ENCODE assay signal across 9 cellular contexts in the genomic region with DNA sequence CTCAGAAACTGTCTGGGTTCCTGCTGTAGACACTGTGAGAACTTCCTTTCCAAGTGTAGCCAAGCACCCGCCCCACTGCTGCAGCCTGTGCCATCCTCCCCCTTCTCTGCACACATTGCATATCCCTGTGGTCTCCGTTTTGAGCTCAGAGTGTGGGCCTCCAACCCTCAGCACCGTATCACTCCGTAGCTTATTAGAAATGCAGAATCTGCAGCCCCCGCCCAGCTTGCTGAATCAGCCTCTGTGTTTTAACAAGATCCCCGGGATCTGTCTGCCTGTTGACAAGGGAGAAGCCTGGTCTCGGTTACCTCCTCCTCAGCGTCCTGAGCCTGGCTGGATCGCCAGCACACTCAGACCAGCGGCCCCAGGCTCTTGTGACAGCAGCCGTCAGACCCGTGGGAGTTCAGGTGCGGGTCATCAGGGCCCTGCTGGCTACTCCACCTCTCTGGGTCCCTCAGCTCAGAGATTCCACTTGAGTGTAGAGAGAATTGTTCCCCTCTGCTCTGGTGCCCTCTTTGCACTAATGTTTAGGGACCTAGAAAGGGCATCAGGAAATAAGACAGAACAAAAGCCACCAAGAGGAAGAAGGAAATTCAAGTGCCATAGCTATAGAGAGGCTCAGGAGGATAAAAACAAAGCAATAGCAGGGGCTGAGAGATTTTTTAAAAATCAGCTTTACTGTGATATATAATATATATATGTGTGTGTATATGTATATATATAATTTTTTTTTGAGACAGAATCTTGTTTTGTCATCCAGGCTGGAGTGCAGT.
DNase-seq lines count a peak whose midpoint lies in the region; ATAC-seq lines count a peak whose summit lies in the region.
"Had no signal": no experiment of that assay in that cellular context is flagged by ENCODE, and none has a peak within 500 bp of the region (broad histone marks: within the 10 kb centered on the region; RNA-seq: fewer than 3 reads in every experiment).

No MANE protein-coding gene starts in this region.

- peak; percentile 43 for DNase-seq in NCI-H2227 (lab: John Stamatoyannopoulos, UW; ENCODE audit: unreplicated experiment)
- DNase-seq in activated naive CD4-positive, alpha-beta T cell treated with anti-CD3 and anti-CD28 coated beads, Interleukin-2, amount 50 U/mL, for 16 hours: peak; percentile 57
- DNase-seq in islet precursor cell: peak; percentile 96
- no peak for DNase-seq in stimulated activated effector memory CD8-positive, alpha-beta T cell treated with anti-CD3 and anti-CD28 coated beads, Interleukin-12 subunit alpha, Interleukin-12 subunit beta, amount 100 ng/mL, for 72 hours (ENCODE audit: low spot score in 2 of 2)
- DNase-seq in epidermal melanocyte (ENCODE audit: insufficient read length, low spot score): no peak
- no peak for DNase-seq in amniotic stem cell (lab: John Stamatoyannopoulos, UW)
- DNase-seq: naive B cell had no signal

- H3K27ac Mint-ChIP-seq in stimulated activated effector memory CD8-positive, alpha-beta T cell treated with anti-CD3 and anti-CD28 coated beads, Interleukin-12 subunit alpha, Interleukin-12 subunit beta, amount 100 ng/mL, for 72 hours: peak overlapping the region; percentile 85
- no peak overlapping the region for H3K27ac Mint-ChIP-seq in stimulated activated memory B cell treated with anti-CD40 and anti-IgM and Interleukin-4, amounts not matched to agents 10 μg/mL and 1 μg/mL and 100 μg/mL, for 72 hours
- H3K27ac Mint-ChIP-seq: naive B cell had no signal

- ATAC-seq in stimulated activated effector memory CD8-positive, alpha-beta T cell treated with anti-CD3 and anti-CD28 coated beads, Interleukin-12 subunit alpha, Interleukin-12 subunit beta, amount 100 ng/mL, for 72 hours: peak; percentile 70
- ATAC-seq in HG02938 (IDR thresholded peaks at IDR 0.05; ENCODE audit: unreplicated experiment): no peak
- no peak for ATAC-seq in stimulated activated memory B cell treated with anti-CD40 and anti-IgM and Interleukin-4, amounts not matched to agents 10 μg/mL and 1 μg/mL and 100 μg/mL, for 72 hours

- peaks cover 59% of the 10 kb centered on the region for H3K4me1 Mint-ChIP-seq in stimulated activated effector memory CD8-positive, alpha-beta T cell treated with anti-CD3 and anti-CD28 coated beads, Interleukin-12 subunit alpha, Interleukin-12 subunit beta, amount 100 ng/mL, for 72 hours
- H3K4me1 Mint-ChIP-seq in stimulated activated memory B cell treated with anti-CD40 and anti-IgM and Interleukin-4, amounts not matched to agents 10 μg/mL and 1 μg/mL and 100 μg/mL, for 72 hours: peaks cover 15% of the 10 kb centered on the region

- H3K36me3 Mint-ChIP-seq in stimulated activated effector memory CD8-positive, alpha-beta T cell treated with anti-CD3 and anti-CD28 coated beads, Interleukin-12 subunit alpha, Interleukin-12 subunit beta, amount 100 ng/mL, for 72 hours: no peaks in the 10 kb centered on the region
- H3K36me3 Mint-ChIP-seq in stimulated activated memory B cell treated with anti-CD40 and anti-IgM and Interleukin-4, amounts not matched to agents 10 μg/mL and 1 μg/mL and 100 μg/mL, for 72 hours: peaks cover 6% of the 10 kb centered on the region

- H3K27me3 Mint-ChIP-seq in stimulated activated memory B cell treated with anti-CD40 and anti-IgM and Interleukin-4, amounts not matched to agents 10 μg/mL and 1 μg/mL and 100 μg/mL, for 72 hours: no peaks in the 10 kb centered on the region
- H3K27me3 Mint-ChIP-seq: naive B cell had no signal

- peak overlapping the region; percentile 58 for H3K4me3 Mint-ChIP-seq in stimulated activated effector memory CD8-positive, alpha-beta T cell treated with anti-CD3 and anti-CD28 coated beads, Interleukin-12 subunit alpha, Interleukin-12 subunit beta, amount 100 ng/mL, for 72 hours
- no peak overlapping the region for H3K4me3 Mint-ChIP-seq in stimulated activated memory B cell treated with anti-CD40 and anti-IgM and Interleukin-4, amounts not matched to agents 10 μg/mL and 1 μg/mL and 100 μg/mL, for 72 hours
- H3K4me3 Mint-ChIP-seq: naive B cell had no signal

- no peaks in the 10 kb centered on the region for H3K9me3 Mint-ChIP-seq in stimulated activated effector memory CD8-positive, alpha-beta T cell treated with anti-CD3 and anti-CD28 coated beads, Interleukin-12 subunit alpha, Interleukin-12 subunit beta, amount 100 ng/mL, for 72 hours
- H3K9me3 Mint-ChIP-seq in stimulated activated memory B cell treated with anti-CD40 and anti-IgM and Interleukin-4, amounts not matched to agents 10 μg/mL and 1 μg/mL and 100 μg/mL, for 72 hours: no peaks in the 10 kb centered on the region

Comparison
In these comparisons a context has a peak if more than half of its experiments do, and no peak if none do; other contexts are left out.
1. DNase-seq: peak in NCI-H2227 (single experiment), activated naive CD4-positive, alpha-beta T cell treated with anti-CD3 and anti-CD28 coated beads, Interleukin-2, amount 50 U/mL, for 16 hours (single experiment) and islet precursor cell (single experiment); none in stimulated activated effector memory CD8-positive, alpha-beta T cell treated with anti-CD3 and anti-CD28 coated beads, Interleukin-12 subunit alpha, Interleukin-12 subunit beta, amount 100 ng/mL, for 72 hours (0 of 2), epidermal melanocyte (single experiment) and amniotic stem cell (single experiment).